Comparison of ENCODE assay signal across 8 cellular contexts in the genomic region with DNA sequence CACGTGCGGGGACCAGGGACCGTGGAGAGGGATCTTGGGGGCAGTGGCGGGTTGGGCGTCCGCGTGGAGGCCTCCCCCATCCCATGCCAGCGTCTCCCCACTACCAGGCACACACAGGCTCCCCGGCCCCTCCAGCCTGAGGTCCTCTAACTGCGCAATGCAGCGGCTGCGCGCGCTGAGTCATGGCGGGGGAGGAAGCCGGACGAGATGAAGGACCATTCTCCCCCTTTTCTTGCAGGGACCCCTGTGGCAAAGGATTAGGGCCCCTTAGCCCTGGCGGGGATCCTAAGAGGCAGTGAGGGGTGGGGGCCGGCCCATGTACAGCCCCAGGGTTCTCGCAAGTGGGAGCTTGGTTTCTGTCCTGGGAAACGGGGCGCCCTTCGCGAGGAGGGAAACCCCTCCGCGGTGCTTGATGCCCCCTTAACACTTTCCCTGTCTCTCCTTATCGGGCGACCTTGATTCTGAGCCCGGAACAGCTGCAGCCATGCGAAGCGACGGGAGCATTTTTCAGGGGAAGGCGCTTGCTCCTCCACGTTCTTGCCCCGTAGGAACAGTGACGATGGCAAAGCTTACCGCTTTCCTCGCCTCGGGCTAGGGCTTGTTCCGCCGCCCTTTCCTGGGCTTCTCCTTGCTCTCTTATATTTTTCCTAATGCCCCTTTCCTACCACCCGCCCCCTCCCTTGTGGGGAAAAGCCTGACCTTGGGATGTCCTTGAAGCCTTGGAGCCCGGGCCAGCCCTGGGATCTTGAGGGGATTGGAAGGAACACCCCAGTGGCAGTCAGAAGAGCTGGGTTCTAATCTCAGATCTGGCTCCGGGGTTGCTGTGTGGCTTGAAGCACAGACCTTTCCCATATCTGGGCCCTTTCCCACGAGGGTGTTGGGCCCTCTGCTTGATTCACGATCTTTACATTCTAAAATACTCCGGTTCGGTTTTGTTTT. TPM values are rescaled to one million over a fixed set of nuclear protein-coding genes. Genes with fewer than 3 reads are reported as not detected.
DNase-seq lines count a peak whose midpoint lies in the region; ATAC-seq and TF ChIP-seq lines count a peak whose summit lies in the region.

No MANE protein-coding gene starts in this region.

- no peak for TF ChIP-seq POLR2A in adrenal gland (IDR thresholded peaks at IDR 0.05)

- H3K36me3 ChIP-seq in adrenal gland (replicated peaks in 1 of 2) (peaks cover 0 to 45% of the 10 kb centered on the region in 2 donors), iPS-15b (ENCODE audit: control insufficient read depth, insufficient read depth, low read length) (peaks cover 47% of the 10 kb centered on the region)

- intact Hi-C loops in adrenal gland (cut with DNase I): no loop called here

- H3K4me1 ChIP-seq in adrenal gland (replicated peaks in 1 of 2) (peaks cover 41 to 50% of the 10 kb centered on the region in 2 donors), iPS-15b (ENCODE audit: control insufficient read depth, insufficient read depth, low read length) (peaks cover 7% of the 10 kb centered on the region)

- H3K4me3 ChIP-seq in adrenal gland (peak overlapping the region; percentile 41 to 96 (median 88)), iPS-15b (ENCODE audit: low read depth, low read length) (peak overlapping the region; percentile 93)

- peak overlapping the region; percentile 98 for H3K9ac ChIP-seq in iPS-15b (ENCODE audit: low read depth, low read length)

- TF ChIP-seq CTCF in adrenal gland (IDR thresholded peaks at IDR 0.05): peak in 1 of 6 experiments; percentile 6
- no peak for TF ChIP-seq CTCF in GM13977 (IDR thresholded peaks at IDR 0.05; ENCODE audit: extremely low read depth, insufficient read depth, missing control alignments)

- H3K9me3 ChIP-seq in adrenal gland (replicated peaks in 1 of 3) (no peaks in the 10 kb centered on the region), iPS-15b (ENCODE audit: control insufficient read depth, insufficient read depth, low read length) (no peaks in the 10 kb centered on the region)

- H3K27me3 ChIP-seq in adrenal gland: no peaks in the 10 kb centered on the region
- no peaks in the 10 kb centered on the region for H3K27me3 ChIP-seq in iPS-15b (ENCODE audit: control insufficient read depth, insufficient read depth, low read length)

- peak; percentile 3 for ATAC-seq in GM18502 (IDR thresholded peaks at IDR 0.05; ENCODE audit: poor library complexity, unreplicated experiment)

- WGBS in adrenal gland, 4 donors: 2 to 4% (median 2%) methylated on average over 24 to 48 of the region's 48 CpGs

- DNase-seq in MV-4-11 (lab: John Stamatoyannopoulos, UW): peak; percentile 48
- DNase-seq in adrenal gland: peak in 6 of 7 donors; percentile 45 to 79 (median 74)
- DNase-seq in stimulated activated CD4-positive, alpha-beta T cell treated with anti-CD3 and anti-CD28 coated beads, Interleukin-12 subunit alpha, Interleukin-12 subunit beta, amount 100 ng/mL, for 4 hours: peak; percentile 38
- no peak for DNase-seq in NCI-H2171 (lab: John Stamatoyannopoulos, UW)
- no peak for DNase-seq in GM13977 (ENCODE audit: low spot score)
- no peak for DNase-seq in SHP77 treated with DMSO at 0.1 percent for 48 hours (lab: John Stamatoyannopoulos, UW)

- peak overlapping the region; percentile 76 to 100 (median 99) for H3K27ac ChIP-seq in adrenal gland

- in situ Hi-C loops in GM13977 (cut with MboI; ENCODE audit: low pct_unique_long_range_greater_than_20kb, low sequenced_read_pairs, unreplicated experiment): no loop called here

RNA-seq across cellular contexts. Expression of a gene that starts 0.7 kb away (rescaled TPM):
- total RNA-seq in adrenal gland: 1,000 to 10,000 TPM; 1,155 to 1,930 (median 1,648) TPM
- polyA plus RNA-seq in adrenal gland: 1,000 to 10,000 TPM in 1 of 3 donors, 100 to 1,000 TPM in 2; 623 to 1,215 (median 899) TPM

RNA-seq across cellular contexts. Expression of a gene that starts 9.6 kb away (rescaled TPM):
- 100 to 1,000 TPM in 3 of 8 donors, 10 to 100 TPM in 5; 44.5 to 136 (median 80.8) TPM for total RNA-seq in adrenal gland
- polyA plus RNA-seq in adrenal gland: 10 to 100 TPM; 39.2 to 93.0 (median 87.1) TPM

RNA-seq across cellular contexts. Expression of a gene that starts 25.5 kb away (rescaled TPM):
- total RNA-seq in adrenal gland: 1 to 10 TPM; 1.1 to 3.4 (median 2.4) TPM
- 1 to 10 TPM in 2 of 3 donors, under 1 TPM in 1; 0.22 to 5.1 (median 1.9) TPM for polyA plus RNA-seq in adrenal gland

RNA-seq across cellular contexts. Expression of a gene that starts 29.8 kb away (rescaled TPM):
- total RNA-seq in adrenal gland: 100 to 1,000 TPM in 4 of 8 donors, 10 to 100 TPM in 4; 18.9 to 210 (median 94.5) TPM
- 100 to 1,000 TPM in 2 of 3 donors, 10 to 100 TPM in 1; 14.6 to 454 (median 310) TPM for polyA plus RNA-seq in adrenal gland

RNA-seq across cellular contexts. Expression of a gene that starts 35.1 kb away (rescaled TPM):
- 1 to 10 TPM in 2 of 8 donors, under 1 TPM in 3, not detected in 3; 0.11 to 3.1 (median 0.51) TPM for total RNA-seq in adrenal gland
- 10 to 100 TPM in 1 of 3 donors, 1 to 10 TPM in 1, under 1 TPM in 1; 0.40 to 10.6 (median 1.8) TPM for polyA plus RNA-seq in adrenal gland

Comparison
In these comparisons a context has a peak if more than half of its experiments do, and no peak if none do; other contexts are left out.
1. DNase-seq: peak in MV-4-11 (single experiment), adrenal gland (6 of 7) and stimulated activated CD4-positive, alpha-beta T cell treated with anti-CD3 and anti-CD28 coated beads, Interleukin-12 subunit alpha, Interleukin-12 subunit beta, amount 100 ng/mL, for 4 hours (single experiment); none in NCI-H2171 (single experiment), GM13977 (single experiment) and SHP77 treated with DMSO at 0.1 percent for 48 hours (single experiment).